23 cellular contexts compared by ENCODE assay signal in genomic region chr18:69954719-69955118, GRCh38. TPM values are rescaled to one million over a fixed set of nuclear protein-coding genes. Genes with fewer than 3 reads are reported as not detected.
DNase-seq lines count a peak whose midpoint lies in the region; ATAC-seq lines count a peak whose summit lies in the region.
"Had no signal": no experiment of that assay in that cellular context is flagged by ENCODE, and none has a peak within 500 bp of the region (broad histone marks: within the 10 kb centered on the region; RNA-seq: fewer than 3 reads in every experiment).

No MANE protein-coding gene starts in this region.

- peak overlapping the region; percentile 76 for H3K27ac ChIP-seq in CD4-positive, alpha-beta memory T cell (ENCODE audit: low read depth, low read length)
- H3K27ac ChIP-seq: cardiac muscle cell, RWPE1 had no signal

- intact Hi-C loops in CD4-positive, alpha-beta memory T cell (cut with micrococcal nuclease) = loop anchor here (10.0 kb wide), 1 partner anchor 250 kb away; the partner anchor contains the start of gene RTTN

- H3K36me3 Mint-ChIP-seq in CD4-positive, alpha-beta memory T cell = peaks cover 6 to 8% of the 10 kb centered on the region in 2 donors
- H3K36me3 Mint-ChIP-seq: mesothelial cell of epicardium had no signal

- peak overlapping the region; percentile 7 to 59 for H3K4me3 ChIP-seq in CD4-positive, alpha-beta memory T cell (ENCODE audit: low read length in 2 of 2)
- H3K4me3 ChIP-seq: cardiac muscle cell, transverse colon had no signal

- POLR2A ChIA-PET in CD4-positive, alpha-beta memory T cell (lab: Charles Lee; ENCODE audit: partially characterized antibody) = interaction anchor here (1.1 to 11.0 kb wide), 6 partner anchors 10 to 109 kb away, joined by 3 to 240 read pairs (median 36); partner anchors contain the start of gene CD226

- CTCF ChIA-PET in CD4-positive, alpha-beta memory T cell (lab: Charles Lee; ENCODE audit: partially characterized antibody) = interaction anchor here (3.0 to 8.1 kb wide), 3 partner anchors 10 to 56 kb away, joined by 21 to 100 read pairs (median 56); partner anchors contain the start of gene CD226

- no peaks in the 10 kb centered on the region for H3K27me3 ChIP-seq in CD4-positive, alpha-beta memory T cell (ENCODE audit: insufficient read depth, low read length)
- H3K27me3 ChIP-seq: cardiac muscle cell, transverse colon had no signal

- H3K9me3 Mint-ChIP-seq in CD4-positive, alpha-beta memory T cell = no peaks in the 10 kb centered on the region

- peaks cover 22 to 33% (median 27%) of the 10 kb centered on the region in 4 donors for H3K4me1 Mint-ChIP-seq in CD4-positive, alpha-beta memory T cell

- no peaks in the 10 kb centered on the region for H3K27me3 Mint-ChIP-seq in CD4-positive, alpha-beta memory T cell
- H3K27me3 Mint-ChIP-seq: progenitor cell of endocrine pancreas; stimulated activated naive CD8-positive, alpha-beta T cell treated with anti-CD3 and anti-CD28 coated beads, Interleukin-15, amount 100 ng/mL, for 72 hours had no signal

- no peak for ATAC-seq in HG03354 (IDR thresholded peaks at IDR 0.05; ENCODE audit: poor library complexity, severe bottlenecking, unreplicated experiment)

- no peaks in the 10 kb centered on the region for H3K9me3 ChIP-seq in CD4-positive, alpha-beta memory T cell (ENCODE audit: control insufficient read depth in 1 of 2, low read length in 2 of 2)
- H3K9me3 ChIP-seq: Caco-2, transverse colon had no signal

- DNase-seq in CD4-positive, alpha-beta memory T cell = no peak
- DNase-seq in M059J (ENCODE audit: low read depth) = peak; percentile 10
- DNase-seq in amniotic epithelial cell (ENCODE audit: low read depth) = peak; percentile 64
- DNase-seq in myocyte (ENCODE audit: low read depth) = peak; percentile 39
- no peak for DNase-seq in NCI-H446 (lab: John Stamatoyannopoulos, UW)
- DNase-seq in NCI-H146 treated with DMSO at 0.1 percent for 48 hours (lab: John Stamatoyannopoulos, UW; ENCODE audit: unreplicated experiment) = no peak
- DNase-seq in SKM-1 (lab: John Stamatoyannopoulos, UW; ENCODE audit: unreplicated experiment) = no peak
- DNase-seq: activated CD4-positive, alpha-beta T cell treated with anti-CD3 and anti-CD28 coated beads for 4 hours; activated effector memory CD4-positive, alpha-beta T cell treated with Interleukin-2 at 50 U/mL for 16 hours; amygdala; Caco-2; erythroblast; HCEC 1CT; NCI-H1105; NCI-H2081; stimulated activated naive CD8-positive, alpha-beta T cell treated with anti-CD3 and anti-CD28 coated beads, Interleukin-15, amount 100 ng/mL, for 72 hours; transverse colon had no signal

- H3K4me1 ChIP-seq in CD4-positive, alpha-beta memory T cell (ENCODE audit: insufficient read depth, low read length) = peaks cover 83% of the 10 kb centered on the region
- H3K4me1 ChIP-seq: Caco-2 had no signal

- no peaks in the 10 kb centered on the region for H3K36me3 ChIP-seq in CD4-positive, alpha-beta memory T cell (ENCODE audit: insufficient read depth, low read length)
- H3K36me3 ChIP-seq: cardiac muscle cell, transverse colon had no signal

- no peak overlapping the region for H3K4me3 Mint-ChIP-seq in CD4-positive, alpha-beta memory T cell
- H3K4me3 Mint-ChIP-seq: mesothelial cell of epicardium, neural crest cell had no signal

- peak overlapping the region in 1 of 7 donors; percentile 93 for H3K27ac Mint-ChIP-seq in CD4-positive, alpha-beta memory T cell
- H3K27ac Mint-ChIP-seq: mesothelial cell of epicardium, progenitor cell of endocrine pancreas had no signal

RNA-seq across cellular contexts. Expression of gene CD226, which starts 7.0 kb away (rescaled TPM):
- 10 to 100 TPM; 94.6 to 95.7 TPM for total RNA-seq in CD4-positive, alpha-beta memory T cell
- 10 to 100 TPM; 67.2 to 73.1 TPM for polyA plus RNA-seq in CD4-positive, alpha-beta memory T cell
- total RNA-seq in M059J (2014; rRNA removed; shearing (Covaris generic)) = 0.10 and 3.8 TPM in 2 replicates
- total RNA-seq in myocyte = 0.16 TPM in 2 replicates
- 0.38 TPM for polyA plus RNA-seq in myocyte (2012)
- polyA plus RNA-seq: cardiac muscle cell had no signal

Comparison
In these comparisons a context has a peak if more than half of its experiments do, and no peak if none do; other contexts are left out.
1. DNase-seq: peak in M059J (single experiment), amniotic epithelial cell (single experiment) and myocyte (single experiment); none in CD4-positive, alpha-beta memory T cell (0 of 5), NCI-H446 (0 of 2), NCI-H146 treated with DMSO at 0.1 percent for 48 hours (single experiment) and SKM-1 (single experiment).
2. RNA of gene CD226, which starts 7.0 kb away (total RNA-seq): 94.6 to 95.7 TPM in CD4-positive, alpha-beta memory T cell; 0.16 TPM in myocyte and 0.10 to 3.8 TPM in M059J; every median in the first group is over 10 times any median in the second.